ENCODE assay signal across 9 cellular contexts in genomic region chr1:158177705-158178450, GRCh38. TPM values are rescaled to one million over a fixed set of nuclear protein-coding genes. Genes with fewer than 3 reads are reported as not detected.
DNase-seq lines count a peak whose midpoint lies in the region; ATAC-seq and TF ChIP-seq lines count a peak whose summit lies in the region.
"Had no signal": no experiment of that assay in that cellular context is flagged by ENCODE, and none has a peak within 500 bp of the region (broad histone marks: within the 10 kb centered on the region; RNA-seq: fewer than 3 reads in every experiment).

No MANE protein-coding gene starts in this region.

- H3K4me1 ChIP-seq in adipocyte (ENCODE audit: control insufficient read depth, insufficient read depth, low read length) (peaks cover 31% of the 10 kb centered on the region), heart left ventricle (peaks cover 0 to 41% (median 17%) of the 10 kb centered on the region in 12 donors)

- TF ChIP-seq CTCF in heart left ventricle (IDR thresholded peaks at IDR 0.05) (no peak), osteocyte (IDR thresholded peaks at IDR 0.05) (no peak)

- peak overlapping the region in 8 of 12 donors; percentile 0 to 63 (median 46) for H3K27ac ChIP-seq in heart left ventricle
- H3K27ac ChIP-seq: SJSA1 had no signal

- TF ChIP-seq POLR2A in heart left ventricle (IDR thresholded peaks at IDR 0.05) = no peak

- peaks cover 83% of the 10 kb centered on the region for H3K27me3 Mint-ChIP-seq in osteocyte (ENCODE audit: unreplicated experiment)

- H3K36me3 ChIP-seq in adipocyte (ENCODE audit: control insufficient read depth, insufficient read depth, low read length, severe bottlenecking) (no peaks in the 10 kb centered on the region), heart left ventricle (no peaks in the 10 kb centered on the region)
- H3K36me3 ChIP-seq: SJSA1 had no signal

- H3K4me3 Mint-ChIP-seq in osteocyte (ENCODE audit: unreplicated experiment) = peak overlapping the region; percentile 60

- no peaks in the 10 kb centered on the region for H3K9me3 Mint-ChIP-seq in osteocyte (ENCODE audit: unreplicated experiment)

- H3K36me3 Mint-ChIP-seq in osteocyte (ENCODE audit: unreplicated experiment) = no peaks in the 10 kb centered on the region

- DNase-seq in GM19240 (ENCODE audit: insufficient read length, low spot score) (peak; percentile 27), NCI-H510A treated with DMSO at 0.1 percent for 48 hours (lab: John Stamatoyannopoulos, UW) (peak; percentile 66), adipocyte (ENCODE audit: low read depth) (peak; percentile 75), heart left ventricle (peak; percentile 91 to 97 (median 96)), osteocyte (ENCODE audit: extremely low spot score, unreplicated experiment) (peak; percentile 87), NCI-H345 (lab: John Stamatoyannopoulos, UW) (no peak)

- ATAC-seq in heart left ventricle = peak; percentile 99
- no peak for ATAC-seq in HG02938 (IDR thresholded peaks at IDR 0.05; ENCODE audit: unreplicated experiment)
- ATAC-seq in GM18861 (IDR thresholded peaks at IDR 0.05; ENCODE audit: unreplicated experiment) = no peak

- peaks cover 23% of the 10 kb centered on the region for H3K27me3 ChIP-seq in adipocyte (replicated peaks; ENCODE audit: control insufficient read depth, insufficient read depth, low read length)
- peaks cover 0 to 5% (median 0%) of the 10 kb centered on the region in 9 donors for H3K27me3 ChIP-seq in heart left ventricle

- no peak overlapping the region for H3K27ac Mint-ChIP-seq in osteocyte (ENCODE audit: unreplicated experiment)

- 6 to 10% (median 7%) methylated on average over 17 to 34 of the region's 34 CpGs for WGBS in heart left ventricle, 4 donors

- intact Hi-C loops in heart left ventricle (cut with DNase I) = loop anchor here in 1 of 10 donors (2.0 kb wide), 1 partner anchor 33 kb away; no protein-coding TSS in a partner anchor

- peak overlapping the region; percentile 72 for H3K4me3 ChIP-seq in adipocyte (ENCODE audit: low read length)
- peak overlapping the region; percentile 18 to 61 (median 54) for H3K4me3 ChIP-seq in heart left ventricle
- H3K4me3 ChIP-seq: SJSA1 had no signal

- peak overlapping the region; percentile 32 for H3K9ac ChIP-seq in adipocyte (ENCODE audit: low read length)

- H3K4me1 Mint-ChIP-seq in osteocyte (ENCODE audit: unreplicated experiment) = peaks cover 15% of the 10 kb centered on the region

- H3K9me3 ChIP-seq in adipocyte (ENCODE audit: control insufficient read depth, low read length) = no peaks in the 10 kb centered on the region
- no peaks in the 10 kb centered on the region for H3K9me3 ChIP-seq in heart left ventricle
- H3K9me3 ChIP-seq: SJSA1 had no signal

RNA-seq across cellular contexts. Expression of gene CD1D, which starts 2.8 kb away (rescaled TPM):
- total RNA-seq in heart left ventricle = 1 to 10 TPM in 7 of 9 donors, under 1 TPM in 2; 0.38 to 5.3 (median 1.7) TPM
- 1 to 10 TPM; 2.0 TPM for polyA plus RNA-seq in heart left ventricle
- total RNA-seq in osteocyte = not detected in 2 replicates
- total RNA-seq: SJSA1 had no signal

Comparison
In these comparisons a context has a peak if more than half of its experiments do, and no peak if none do; other contexts are left out.
1. ATAC-seq: peak in heart left ventricle (4 of 4); none in HG02938 (single experiment) and GM18861 (single experiment).